Comparison of ENCODE assay signal across 20 cellular contexts in genomic region chr7:77649950-77650349, GRCh38. TPM values are rescaled to one million over a fixed set of nuclear protein-coding genes. Genes with fewer than 3 reads are reported as not detected.
DNase-seq lines count a peak whose midpoint lies in the region; TF ChIP-seq lines count a peak whose summit lies in the region.
"Had no signal": no experiment of that assay in that cellular context is flagged by ENCODE, and none has a peak within 500 bp of the region (broad histone marks: within the 10 kb centered on the region; RNA-seq: fewer than 3 reads in every experiment).

No MANE protein-coding gene starts in this region.

- no peaks in the 10 kb centered on the region for H3K4me1 ChIP-seq in mammary epithelial cell (ENCODE audit: insufficient read depth, low read length)
- H3K4me1 ChIP-seq in breast epithelium, result no peaks in the 10 kb centered on the region
- peaks cover 13% of the 10 kb centered on the region for H3K4me1 ChIP-seq in hepatocyte (ENCODE audit: insufficient read depth)
- peaks cover 2% of the 10 kb centered on the region for H3K4me1 ChIP-seq in ovary (ENCODE audit: insufficient read depth)
- no peaks in the 10 kb centered on the region for H3K4me1 ChIP-seq in neuronal stem cell (ENCODE audit: control insufficient read depth in 2 of 2, insufficient read depth in 1 of 2, low read depth in 1 of 2, low read length in 2 of 2)

- H3K27ac ChIP-seq in mammary epithelial cell (ENCODE audit: insufficient read depth, low read depth, low read length) (no peak overlapping the region), breast epithelium (no peak overlapping the region), hepatocyte (no peak overlapping the region), ovary (no peak overlapping the region), neuronal stem cell (replicated peaks; ENCODE audit: low read length) (no peak overlapping the region)
- H3K27ac ChIP-seq: 22Rv1, thoracic aorta had no signal

- H2BK120ac ChIP-seq in neuronal stem cell (ENCODE audit: low read depth, low read length), result no peak overlapping the region

- no peak overlapping the region for H2BK15ac ChIP-seq in neuronal stem cell (ENCODE audit: low read length)

- in situ Hi-C loops in mammary epithelial cell (cut with MboI; ENCODE audit: low sequenced_read_pairs in 2 of 2) (no loop called here), G401 (cut with HindIII; ENCODE audit: low sequenced_read_pairs) (no loop called here)

- H3K18ac ChIP-seq in neuronal stem cell (ENCODE audit: low read length), result no peak overlapping the region

- BruUV-seq in mammary epithelial cell (replicated peaks; lab: Mats Ljungman, UMichigan), result TSS peak; percentile 6

- H3K14ac ChIP-seq in neuronal stem cell (ENCODE audit: low read length), result no peak overlapping the region

- no peak overlapping the region for H2AK5ac ChIP-seq in neuronal stem cell (ENCODE audit: low read depth, low read length)

- H2BK5ac ChIP-seq in neuronal stem cell (ENCODE audit: low read length), result no peak overlapping the region

- intact Hi-C loops in mammary epithelial cell (cut with micrococcal nuclease) (no loop called here), breast epithelium (cut with DNase I; ENCODE audit: low total_unique reads) (loop anchor here (10.0 kb wide), 1 partner anchor 1655 kb away; no protein-coding TSS in a partner anchor), ovary (cut with DNase I) (loop anchor here in 2 of 4 donors (5.0 kb wide), 1 partner anchor 107 kb away; no protein-coding TSS in a partner anchor)

- WGBS in mammary epithelial cell (ENCODE audit: low coverage, missing lambda C conversion rate), result 52% methylated on average over 3 of the region's 3 CpGs
- WGBS in hepatocyte (ENCODE audit: low lambda C conversion rate, missing lambda C conversion rate), result 26% methylated on average over 3 of the region's 3 CpGs
- 23 to 26% (median 25%) methylated on average over 3 of the region's 3 CpGs for WGBS in ovary, 3 donors
- no CpG with 5 or more reads among the region's 3 CpGs for WGBS in neuronal stem cell (ENCODE audit: extremely low coverage in 2 of 2, insufficient read length in 2 of 2, insufficient replicate concordance in 1 of 2), 2 donors

- H2AFZ ChIP-seq in mammary epithelial cell (ENCODE audit: low read depth, low read length) (no peak overlapping the region), hepatocyte (no peak overlapping the region), neuronal stem cell (ENCODE audit: low read length) (no peak overlapping the region)

- H3K9me3 ChIP-seq in mammary epithelial cell (replicated peaks; ENCODE audit: insufficient read depth, low read length) (no peaks in the 10 kb centered on the region), breast epithelium (no peaks in the 10 kb centered on the region), hepatocyte (ENCODE audit: low read depth) (no peaks in the 10 kb centered on the region), ovary (no peaks in the 10 kb centered on the region), neuronal stem cell (replicated peaks in 1 of 2; ENCODE audit: control insufficient read depth in 2 of 2, insufficient read depth in 1 of 2, low read depth in 1 of 2, low read length in 2 of 2) (no peaks in the 10 kb centered on the region)
- H3K9me3 ChIP-seq: thoracic aorta had no signal

- DNase-seq in mammary epithelial cell, result no peak
- DNase-seq in breast epithelium (ENCODE audit: low spot score in 2 of 2), result no peak
- DNase-seq in astrocyte of the hippocampus (ENCODE audit: low read depth, low spot score), result peak; percentile 48
- no peak for DNase-seq in hepatocyte (ENCODE audit: low spot score)
- no peak for DNase-seq in ovary
- no peak for DNase-seq in G401 (ENCODE audit: low spot score)
- no peak for DNase-seq in T1000 (lab: John Stamatoyannopoulos, UW)
- DNase-seq in neuronal stem cell (ENCODE audit: low spot score), result no peak
- DNase-seq: activated effector memory CD4-positive, alpha-beta T cell treated with Interleukin-2 at 50 U/mL for 16 hours; amygdala; CD4-positive, alpha-beta T cell; erythroblast; H7; NCI-H1694; NCI-H446; nucleus accumbens; stimulated activated CD4-positive, alpha-beta T cell treated with anti-CD3 and anti-CD28 coated beads, Interleukin-4, amount 100 ng/mL, for 24 hours; stimulated activated CD8-positive, alpha-beta memory T cell treated with anti-CD3 and anti-CD28 coated beads, Interleukin-4, amount 100 ng/mL, for 48 hours had no signal

- H3K4me3 ChIP-seq in mammary epithelial cell (replicated peaks in 1 of 3; ENCODE audit: insufficient read depth in 1 of 3, low read depth in 2 of 3, low read length in 3 of 3), result no peak overlapping the region
- H3K4me3 ChIP-seq in breast epithelium, result no peak overlapping the region
- no peak overlapping the region for H3K4me3 ChIP-seq in hepatocyte
- H3K4me3 ChIP-seq in ovary, result no peak overlapping the region
- H3K4me3 ChIP-seq in neuronal stem cell (ENCODE audit: low read length in 2 of 2), result no peak overlapping the region
- H3K4me3 ChIP-seq: thoracic aorta had no signal

- H4K20me1 ChIP-seq in mammary epithelial cell (ENCODE audit: insufficient read depth, low read length) (no peaks in the 10 kb centered on the region), hepatocyte (ENCODE audit: insufficient read depth, poor library complexity, severe bottlenecking) (no peaks in the 10 kb centered on the region)

- TF ChIP-seq CTCF in mammary epithelial cell (conservative IDR thresholded peaks at IDR 0.05 in 1 of 2, IDR thresholded peaks at IDR 0.05 in 1 of 2; ENCODE audit: extremely low read depth in 1 of 2, insufficient read depth in 1 of 2, low read depth in 1 of 2, low read length in 2 of 2) (no peak), breast epithelium (IDR thresholded peaks at IDR 0.05) (no peak), hepatocyte (IDR thresholded peaks at IDR 0.05; ENCODE audit: poor library complexity) (no peak), ovary (IDR thresholded peaks at IDR 0.05) (no peak)

- no peak overlapping the region for H4K8ac ChIP-seq in neuronal stem cell (ENCODE audit: low read depth, low read length)

- H4K91ac ChIP-seq in neuronal stem cell (ENCODE audit: low read depth, low read length, poor library complexity), result no peak overlapping the region

- no peak overlapping the region for H3K23ac ChIP-seq in neuronal stem cell (ENCODE audit: low read depth, low read length, poor library complexity)

- CTCF ChIA-PET in mammary epithelial cell (lab: Charles Lee; ENCODE audit: low non-redundant PET), result no interaction called here

- H3K79me1 ChIP-seq in neuronal stem cell (ENCODE audit: low read depth, low read length), result no peaks in the 10 kb centered on the region

- H3K4me2 ChIP-seq in mammary epithelial cell (ENCODE audit: insufficient read depth, low read depth, low read length) (no peak overlapping the region), hepatocyte (peak overlapping the region; percentile 31), neuronal stem cell (ENCODE audit: insufficient read depth, low read length, poor library complexity, severe bottlenecking) (no peak overlapping the region)

- H3K79me2 ChIP-seq in mammary epithelial cell (ENCODE audit: insufficient read depth, low read length) (no peaks in the 10 kb centered on the region), hepatocyte (no peaks in the 10 kb centered on the region)

- TF ChIP-seq POLR2A in breast epithelium (IDR thresholded peaks at IDR 0.05), result no peak
- no peak for TF ChIP-seq POLR2A in ovary (IDR thresholded peaks at IDR 0.05)

- H3K9ac ChIP-seq in mammary epithelial cell (ENCODE audit: insufficient read depth, low read length) (no peak overlapping the region), neuronal stem cell (ENCODE audit: low read depth, low read length, poor library complexity) (no peak overlapping the region)

- no peak overlapping the region for H2BK12ac ChIP-seq in neuronal stem cell (ENCODE audit: low read length)

- H3K36me3 ChIP-seq in mammary epithelial cell (ENCODE audit: insufficient read depth, low read length) (no peaks in the 10 kb centered on the region), breast epithelium (no peaks in the 10 kb centered on the region), hepatocyte (replicated peaks; ENCODE audit: insufficient read depth, low read depth) (no peaks in the 10 kb centered on the region), ovary (no peaks in the 10 kb centered on the region), neuronal stem cell (replicated peaks in 1 of 2; ENCODE audit: control insufficient read depth in 2 of 2, insufficient read depth in 2 of 2, low read length in 2 of 2) (peaks cover 3 to 61% of the 10 kb centered on the region in 2 donors)

- no peak for TF ChIP-seq EP300 in ovary (IDR thresholded peaks at IDR 0.05)

- dilution Hi-C loops in mammary epithelial cell (cut with HindIII; ENCODE audit: low sequenced_read_pairs), result no loop called here

- H3K9me2 ChIP-seq in hepatocyte (replicated peaks; ENCODE audit: insufficient read depth), result no peaks in the 10 kb centered on the region

- H3K27me3 ChIP-seq in mammary epithelial cell (ENCODE audit: insufficient read depth, low read length) (no peaks in the 10 kb centered on the region), breast epithelium (no peaks in the 10 kb centered on the region), hepatocyte (no peaks in the 10 kb centered on the region), ovary (no peaks in the 10 kb centered on the region), neuronal stem cell (ENCODE audit: control insufficient read depth in 3 of 3, insufficient read depth in 3 of 3, low read depth in 1 of 3, low read length in 3 of 3) (no peaks in the 10 kb centered on the region)

- H3K4ac ChIP-seq in neuronal stem cell (ENCODE audit: low read length), result no peak overlapping the region

RNA-seq across cellular contexts. Expression of gene RSBN1L, which starts 46.3 kb away (rescaled TPM):
- 10 to 100 TPM in 1 of 2 donors, 1 to 10 TPM in 1; 8.8 to 12.8 TPM for total RNA-seq in mammary epithelial cell
- 5.0 TPM for polyA plus RNA-seq in mammary epithelial cell
- 36.5 TPM for polyA minus RNA-seq in mammary epithelial cell
- total RNA-seq in breast epithelium, result 10 to 100 TPM; 13.9 to 34.5 (median 29.8) TPM
- 14.8 and 19.2 TPM in 2 replicates for total RNA-seq in hepatocyte
- 4.8 and 7.4 TPM in 2 replicates for polyA plus RNA-seq in hepatocyte
- 10 to 100 TPM; 13.8 to 28.3 (median 26.2) TPM for total RNA-seq in ovary
- 10 to 100 TPM; 12.4 to 19.1 TPM for polyA plus RNA-seq in ovary
- 19.2 and 21.4 TPM in 2 replicates for total RNA-seq in G401 (2014; rRNA removed; shearing (Covaris generic))
- 15.5 TPM for polyA plus RNA-seq in neuronal stem cell (2013, experiment 1 of 2)
- polyA plus RNA-seq in neuronal stem cell (2013, experiment 2 of 2), result 16.2 TPM
